26 cellular contexts compared by ENCODE assay signal in the genomic region with DNA sequence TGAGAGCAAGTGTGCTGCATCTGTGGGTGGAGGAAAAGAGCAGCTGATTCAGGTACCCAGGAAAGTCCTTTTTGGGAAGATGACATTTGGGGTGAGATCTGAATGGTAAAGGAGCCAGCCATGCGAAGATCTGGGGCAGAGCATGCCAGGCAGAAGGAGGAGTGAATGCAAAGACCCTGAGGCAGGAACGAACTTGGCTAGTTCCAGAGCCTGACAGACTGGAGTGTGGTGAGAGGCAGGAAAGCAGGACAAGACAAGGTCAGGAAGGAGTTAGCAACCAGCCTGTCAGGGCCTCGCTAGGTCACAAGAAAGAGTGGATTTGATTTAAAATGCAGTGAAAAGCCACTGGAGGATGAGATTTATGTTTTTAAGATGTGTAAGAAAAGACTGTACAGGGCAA. TPM values are rescaled to one million over a fixed set of nuclear protein-coding genes. Genes with fewer than 3 reads are reported as not detected.
"Had no signal": no experiment of that assay in that cellular context is flagged by ENCODE, and none has a peak within 500 bp of the region (broad histone marks: within the 10 kb centered on the region; RNA-seq: fewer than 3 reads in every experiment).

No MANE protein-coding gene starts in this region.

- FAIRE-seq: endometrium, keratinocyte had no signal

- DNase-seq: colonic mucosa; cortex of kidney; effector CD8-positive, alpha-beta T cell; effector memory CD8-positive, alpha-beta T cell; endodermal cell; esophagus squamous epithelium; foreskin fibroblast; foreskin melanocyte; gastrocnemius medialis; glutamatergic neuron; head of caudate nucleus; heart right ventricle; hippocampal formation; immature natural killer cell; left cardiac atrium; left lung; left ventricle myocardium superior; lower lobe of right lung; mesenchymal stem cell; mucosa of descending colon; naive B cell had no signal

- H3K27me3 ChIP-seq: colonic mucosa, esophagus squamous epithelium, gastrocnemius medialis, heart right ventricle, left lung had no signal

- H3K4me1 ChIP-seq: colonic mucosa, gastrocnemius medialis, left lung, lower lobe of right lung had no signal

- H3K4me3 ChIP-seq: colonic mucosa, esophagus squamous epithelium, gastrocnemius medialis, heart right ventricle, left lung, lower lobe of right lung, mucosa of descending colon had no signal

- H3K9me3 ChIP-seq: colonic mucosa, esophagus squamous epithelium, gastrocnemius medialis, heart right ventricle, left lung, lower lobe of right lung, mucosa of descending colon had no signal

- H3K36me3 ChIP-seq: colonic mucosa, esophagus squamous epithelium, gastrocnemius medialis, heart right ventricle, left lung, lower lobe of right lung had no signal

- H3K27ac ChIP-seq: colonic mucosa, esophagus squamous epithelium, gastrocnemius medialis, heart right ventricle, left lung, lower lobe of right lung had no signal

- ATAC-seq: effector memory CD8-positive, alpha-beta T cell; gastrocnemius medialis; heart right ventricle; left cardiac atrium; left lung; left ventricle myocardium superior; lower lobe of right lung; mucosa of descending colon had no signal

RNA-seq across cellular contexts. Expression of gene RGS7BP, which starts 28.2 kb away (rescaled TPM):
- total RNA-seq: epithelial cell of proximal tubule, kidney epithelial cell, myocyte had no signal
- polyA plus RNA-seq: immature natural killer cell, keratinocyte had no signal
